Comparison of ENCODE assay signal across 8 cellular contexts in the genomic region with DNA sequence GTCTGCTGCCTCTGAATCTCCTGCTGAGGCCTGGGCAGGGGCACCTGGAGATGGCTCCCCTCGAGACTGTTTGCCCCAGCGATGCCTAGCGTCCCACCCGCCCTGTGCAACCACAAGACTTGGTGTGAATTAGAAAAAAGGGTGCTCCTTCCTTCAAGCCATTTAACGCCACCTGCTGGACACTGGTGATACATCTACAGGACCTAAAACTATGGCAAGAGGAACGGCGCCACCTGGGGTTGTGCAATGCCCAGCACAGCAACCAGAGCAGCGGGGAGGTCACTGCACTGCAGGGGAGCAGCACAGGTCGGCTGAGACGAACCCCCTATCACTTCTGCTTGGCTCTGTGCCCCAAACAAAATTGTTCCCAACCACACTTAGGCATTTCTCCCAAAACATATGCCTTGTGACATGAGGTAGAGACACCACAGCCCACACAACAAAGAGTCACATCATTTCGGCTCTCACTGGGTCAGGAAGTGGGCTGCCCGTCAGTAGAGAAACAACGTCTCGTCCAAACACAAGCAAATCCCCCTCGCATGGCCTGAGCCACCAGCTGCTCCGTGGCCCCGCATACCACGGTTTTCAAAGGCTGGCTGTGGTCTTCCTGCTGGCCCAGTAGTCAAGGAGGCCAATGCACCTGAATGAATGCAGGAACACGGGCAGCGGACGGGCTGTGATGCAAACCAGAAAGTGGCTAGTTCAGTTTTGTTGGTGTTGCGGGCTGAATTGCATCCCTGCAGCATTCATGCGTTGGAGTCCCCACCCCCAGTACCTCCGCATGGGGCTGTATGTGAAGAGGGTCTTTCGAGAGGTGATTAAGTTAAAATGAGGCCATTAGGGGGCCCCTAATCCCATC.
DNase-seq lines count a peak whose midpoint lies in the region; ATAC-seq and TF ChIP-seq lines count a peak whose summit lies in the region.

No MANE protein-coding gene starts in this region.

- no peaks in the 10 kb centered on the region for H3K79me2 ChIP-seq in osteoblast (ENCODE audit: insufficient read depth, low read length)

- H3K4me2 ChIP-seq in BLaER1 (peak overlapping the region; percentile 81), osteoblast (ENCODE audit: insufficient read depth, low read length) (no peak overlapping the region)

- H3K27ac ChIP-seq in BLaER1, result peak overlapping the region; percentile 53; the same call in 1 of the 2 replicates
- H3K27ac ChIP-seq in osteoblast (ENCODE audit: low read depth, low read length), result no peak overlapping the region

- H3K9ac ChIP-seq in BLaER1, result no peak overlapping the region

- no peaks in the 10 kb centered on the region for H3K27me3 ChIP-seq in BLaER1
- H3K27me3 ChIP-seq in H7 (ENCODE audit: control insufficient read depth, insufficient read depth, low read length), result no peaks in the 10 kb centered on the region
- H3K27me3 ChIP-seq in osteoblast (ENCODE audit: insufficient read depth, low read length), result no peaks in the 10 kb centered on the region

- peak; percentile 82 for TF ChIP-seq CTCF in osteoblast (IDR thresholded peaks at IDR 0.05; ENCODE audit: extremely low read depth, low read depth, low read length)

- no peaks in the 10 kb centered on the region for H4K20me1 ChIP-seq in BLaER1
- no peaks in the 10 kb centered on the region for H4K20me1 ChIP-seq in osteoblast (ENCODE audit: insufficient read depth, low read length)

- ATAC-seq in HG03025 (IDR thresholded peaks at IDR 0.05; ENCODE audit: low FRiP score, unreplicated experiment) (no peak), GM18519 (IDR thresholded peaks at IDR 0.05; ENCODE audit: low FRiP score, unreplicated experiment) (no peak)

- no peak overlapping the region for H2AFZ ChIP-seq in osteoblast (ENCODE audit: low read length)

- peaks cover 11% of the 10 kb centered on the region for H3K9me3 ChIP-seq in BLaER1
- no peaks in the 10 kb centered on the region for H3K9me3 ChIP-seq in osteoblast (ENCODE audit: low read depth, low read length)

- DNase-seq in H7 (peak; percentile 82), NCI-H2227 (lab: John Stamatoyannopoulos, UW; ENCODE audit: unreplicated experiment) (peak; percentile 92), fibroblast of the conjunctiva (ENCODE audit: low read depth) (peak; percentile 28), osteoblast (ENCODE audit: insufficient read length, low spot score, missing footprints) (peak; percentile 90)
- DNase-seq in activated CD4-positive, alpha-beta T cell treated with anti-CD3 and anti-CD28 coated beads, Interleukin-2, amount 50 U/mL, for 1 hour, result peak; percentile 18

- H3K4me1 ChIP-seq in BLaER1 (peaks cover 43% of the 10 kb centered on the region), osteoblast (ENCODE audit: insufficient read depth, low read length) (no peaks in the 10 kb centered on the region)

- H3K36me3 ChIP-seq in BLaER1, result no peaks in the 10 kb centered on the region
- no peaks in the 10 kb centered on the region; the same call in 1 of the 2 replicates for H3K36me3 ChIP-seq in H7 (replicated peaks; ENCODE audit: control insufficient read depth, insufficient read depth, low read length)
- H3K36me3 ChIP-seq in osteoblast (ENCODE audit: insufficient read depth, low read length), result no peaks in the 10 kb centered on the region

- H3K4me3 ChIP-seq in BLaER1, result no peak overlapping the region
- no peak overlapping the region for H3K4me3 ChIP-seq in H7 (ENCODE audit: insufficient read depth, low read depth, low read length)
- no peak overlapping the region for H3K4me3 ChIP-seq in osteoblast (ENCODE audit: insufficient read depth, low read length)

Comparison
In these comparisons a context has a peak if more than half of its experiments do, and no peak if none do; other contexts are left out.
1. DNase-seq: peak in every context shown above with its lines; median percentile 92 in NCI-H2227; 90 in osteoblast; 82 in H7; 28 in fibroblast of the conjunctiva; 18 in activated CD4-positive, alpha-beta T cell treated with anti-CD3 and anti-CD28 coated beads, Interleukin-2, amount 50 U/mL, for 1 hour.